Comparison of ENCODE assay signal across 24 cellular contexts in the genomic region with DNA sequence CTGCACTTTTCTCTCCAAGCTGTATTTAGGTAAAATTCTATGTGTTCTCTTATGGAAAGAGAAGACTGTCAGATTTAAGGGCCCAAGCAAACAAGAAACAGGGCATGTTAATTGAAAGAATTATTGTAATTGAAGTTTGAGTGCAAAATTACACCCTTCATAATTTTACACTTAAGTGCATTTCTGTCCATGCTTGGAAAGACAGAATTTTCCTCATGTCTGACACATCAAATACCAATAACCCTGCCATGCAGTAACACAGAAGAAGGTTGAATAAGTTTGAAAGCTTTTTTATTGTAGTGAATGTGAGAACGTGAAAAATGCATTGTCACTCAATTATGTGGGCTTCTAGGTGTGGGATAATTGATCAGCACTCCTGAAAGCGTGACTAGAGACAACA.
"Had no signal": no experiment of that assay in that cellular context is flagged by ENCODE, and none has a peak within 500 bp of the region (broad histone marks: within the 10 kb centered on the region; RNA-seq: fewer than 3 reads in every experiment).

No MANE protein-coding gene starts in this region.

- H3K27me3 ChIP-seq: adrenal gland, cardiac muscle cell, heart left ventricle, left lung, right lobe of liver, testis, transverse colon had no signal

- H3K9me3 ChIP-seq: adrenal gland, heart left ventricle, left lung, lower lobe of right lung, right lobe of liver, testis, transverse colon had no signal

- H3K4me1 ChIP-seq: adrenal gland, heart left ventricle, left lung, lower lobe of right lung, right lobe of liver, testis, transverse colon had no signal

- H3K4me3 ChIP-seq: adrenal gland, cardiac muscle cell, coronary artery, heart left ventricle, left lung, lower lobe of right lung, right lobe of liver, testis, transverse colon had no signal

- H3K36me3 ChIP-seq: adrenal gland, cardiac muscle cell, heart left ventricle, left lung, lower lobe of right lung, right lobe of liver, transverse colon had no signal

- H3K27ac ChIP-seq: adrenal gland, cardiac muscle cell, coronary artery, heart left ventricle, left lung, lower lobe of right lung, right lobe of liver, testis, transverse colon had no signal

- ATAC-seq: activated CD8-positive, alpha-beta memory T cell treated with anti-CD3 and anti-CD28 coated beads, Interleukin-2, amount 10 ng/mL, durations not matched to agents 7 days and 5 days; activated CD8-positive, alpha-beta T cell treated with anti-CD3 and anti-CD28 coated beads, Interleukin-2, amount 10 ng/mL, durations not matched to agents 7 days and 5 days; activated T-cell treated with anti-CD3 and anti-CD28 coated beads, Interleukin-2, amount 50 U/mL, for 72 hours; effector memory CD8-positive, alpha-beta T cell; heart left ventricle; left lung; lower lobe of right lung; natural killer cell; right lobe of liver had no signal

- DNase-seq: activated B cell treated with CpG ODN at 0.5 μM for 24 hours; activated CD4-positive, alpha-beta T cell treated with anti-CD3 and anti-CD28 coated beads, Interleukin-2, amount 50 U/mL, for 1 hour; activated CD8-positive, alpha-beta memory T cell treated with anti-CD3 and anti-CD28 coated beads, Interleukin-2, amount 10 ng/mL, durations not matched to agents 7 days and 5 days; activated CD8-positive, alpha-beta T cell treated with anti-CD3 and anti-CD28 coated beads, Interleukin-2, amount 10 ng/mL, durations not matched to agents 7 days and 5 days; activated naive CD4-positive, alpha-beta T cell treated with Interleukin-2 at 50 U/mL for 16 hours; activated naive CD8-positive, alpha-beta T cell treated with anti-CD3 and anti-CD28 coated beads for 36 hours; activated T-cell treated with anti-CD3 and anti-CD28 coated beads, Interleukin-2, amount 50 U/mL, for 72 hours; adrenal gland; aorta; cerebellar nuclear complex; effector memory CD8-positive, alpha-beta T cell; heart left ventricle; hypothalamus; left lung; lower lobe of right lung; mesendoderm; natural killer cell; right lobe of liver; stimulated activated CD4-positive, alpha-beta T cell treated with anti-CD3 and anti-CD28 coated beads, Interleukin-2, amount 100 ng/mL, for 48 hours; stimulated activated naive CD4-positive, alpha-beta T cell treated with Interleukin-2 at 50 U/mL for 16 hours; testis; transverse colon had no signal
